Comparison of ENCODE assay signal across 33 cellular contexts in the genomic region with DNA sequence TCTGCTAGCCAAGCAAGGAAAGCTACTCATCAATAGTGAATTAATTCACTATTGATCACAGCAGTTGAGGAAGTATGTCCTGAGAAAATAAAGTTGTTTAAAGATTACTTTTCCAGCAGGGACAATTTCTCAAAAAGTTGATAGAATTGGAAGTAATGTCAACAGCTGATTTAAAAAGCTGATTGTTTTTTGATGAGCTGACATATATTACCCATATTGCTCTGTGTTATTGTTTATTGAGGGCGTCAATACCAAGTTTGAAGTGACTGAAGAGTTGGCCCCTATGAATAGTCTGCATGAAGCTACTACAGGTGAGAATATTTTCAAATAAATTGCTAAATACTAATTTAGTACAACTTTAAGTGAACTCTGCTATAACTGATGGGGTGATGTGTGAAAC.
"Had no signal": no experiment of that assay in that cellular context is flagged by ENCODE, and none has a peak within 500 bp of the region (broad histone marks: within the 10 kb centered on the region; RNA-seq: fewer than 3 reads in every experiment).

No MANE protein-coding gene starts in this region.

- H3K4me1 ChIP-seq: ascending aorta, body of pancreas, breast epithelium had no signal

- H3K27me3 ChIP-seq: ascending aorta, body of pancreas, brain microvascular endothelial cell, breast epithelium had no signal

- H3K36me3 ChIP-seq: brain microvascular endothelial cell, breast epithelium, WERI-Rb-1 had no signal

- H3K4me3 ChIP-seq: ascending aorta, body of pancreas, breast epithelium had no signal

- DNase-seq: activated CD4-positive, alpha-beta memory T cell treated with anti-CD3 and anti-CD28 coated beads, Interleukin-2, amount 10 ng/mL, durations not matched to agents 7 days and 5 days; activated CD4-positive, alpha-beta T cell treated with anti-CD3 and anti-CD28 coated beads for 1 hour; activated CD4-positive, alpha-beta T cell treated with anti-CD3 and anti-CD28 coated beads for 36 hours; activated CD4-positive, alpha-beta T cell treated with anti-CD3 and anti-CD28 coated beads for 48 hours; activated CD4-positive, alpha-beta T cell treated with anti-CD3 and anti-CD28 coated beads, Interleukin-2, amount 10 ng/mL, durations not matched to agents 7 days and 5 days; activated CD4-positive, alpha-beta T cell treated with anti-CD3 and anti-CD28 coated beads, Interleukin-2, amount 50 U/mL, for 48 hours; activated CD4-positive, CD25-positive, alpha-beta regulatory T cell; activated CD8-positive, alpha-beta memory T cell treated with anti-CD3 and anti-CD28 coated beads for 24 hours; activated CD8-positive, alpha-beta memory T cell treated with anti-CD3 and anti-CD28 coated beads, Interleukin-2, amount 10 ng/mL, durations not matched to agents 7 days and 5 days; activated CD8-positive, alpha-beta T cell treated with anti-CD3 and anti-CD28 coated beads, Interleukin-2, amount 10 ng/mL, durations not matched to agents 7 days and 5 days; activated effector memory CD4-positive, alpha-beta T cell treated with Interleukin-2 at 50 U/mL for 16 hours; activated gamma-delta T cell; activated naive CD4-positive, alpha-beta T cell treated with anti-CD3 and anti-CD28 coated beads, Interleukin-2, amount 10 ng/mL, durations not matched to agents 7 days and 5 days; activated naive CD4-positive, alpha-beta T cell treated with Interleukin-2 at 50 U/mL for 16 hours; activated naive CD8-positive, alpha-beta T cell treated with anti-CD3 and anti-CD28 coated beads, Interleukin-2, amount 10 ng/mL, durations not matched to agents 7 days and 5 days; activated naive CD8-positive, alpha-beta T cell treated with anti-CD3 and anti-CD28 coated beads, Interleukin-2, amount 50 U/mL, for 24 hours; activated T-cell treated with anti-CD3 and anti-CD28 coated beads for 4 hours; activated T-cell treated with anti-CD3 and anti-CD28 coated beads, Interleukin-2, amount 50 U/mL, for 24 hours; activated T-cell treated with anti-CD3 and anti-CD28 coated beads, Interleukin-2, amount 50 U/mL, for 48 hours; amygdala; anterior cingulate cortex; body of pancreas; brain microvascular endothelial cell; central memory CD4-positive, alpha-beta T cell; T-helper 1 cell; T-helper 2 cell; T-helper 9 cell; WERI-Rb-1 had no signal

- H3K27ac ChIP-seq: ascending aorta, body of pancreas, brain microvascular endothelial cell, breast epithelium, WERI-Rb-1 had no signal

- FAIRE-seq: TTC549 had no signal

- ATAC-seq: activated CD4-positive, alpha-beta T cell treated with anti-CD3 and anti-CD28 coated beads for 36 hours; activated CD4-positive, CD25-positive, alpha-beta regulatory T cell treated with anti-CD3 and anti-CD28 coated beads, Interleukin-2, amount 50 U/mL, for 24 hours; activated CD8-positive, alpha-beta memory T cell treated with anti-CD3 and anti-CD28 coated beads, Interleukin-2, amount 10 ng/mL, durations not matched to agents 7 days and 5 days; activated CD8-positive, alpha-beta T cell treated with anti-CD3 and anti-CD28 coated beads, Interleukin-2, amount 10 ng/mL, durations not matched to agents 7 days and 5 days; activated naive CD8-positive, alpha-beta T cell treated with anti-CD3 and anti-CD28 coated beads, Interleukin-2, amount 50 U/mL, for 24 hours; body of pancreas; WTC11 had no signal

- H3K9me3 ChIP-seq: ascending aorta, body of pancreas, breast epithelium had no signal
